8 cellular contexts compared by ENCODE assay signal in genomic region chr16:84806256-84806889, GRCh38. TPM values are rescaled to one million over a fixed set of nuclear protein-coding genes. Genes with fewer than 3 reads are reported as not detected.
DNase-seq lines count a peak whose midpoint lies in the region; FAIRE-seq and TF ChIP-seq lines count a peak whose summit lies in the region.

No MANE protein-coding gene starts in this region.

- H3K27me3 ChIP-seq in BE2C, result no peaks in the 10 kb centered on the region

- H3K36me3 ChIP-seq in BE2C, result no peaks in the 10 kb centered on the region

- peaks cover 7% of the 10 kb centered on the region for H3K4me1 ChIP-seq in BE2C

- peak; percentile 87 for FAIRE-seq in HTR-8/SVneo (lab: Jason Lieb, UNC)

- 28 to 70% (median 34%) methylated on average over 26 of the region's 26 CpGs for WGBS in adipose tissue, 3 donors

- TF ChIP-seq CTCF in BE2C (IDR thresholded peaks at IDR 0.05; ENCODE audit: low read depth, low read length), result 0 out of 2 replicates have a peak, but pooled peaks have one; percentile 7

- peak overlapping the region; percentile 49 for H3K4me3 ChIP-seq in BE2C (ENCODE audit: low read depth, low read length)

- DNase-seq in BE2C (peak; percentile 93), HTR-8/SVneo (ENCODE audit: insufficient read length, low spot score) (peak; percentile 95), kidney tubule cell (ENCODE audit: low spot score) (peak; percentile 16), mucosa of gallbladder (ENCODE audit: low spot score) (no peak), NCI-H2029 (lab: John Stamatoyannopoulos, UW) (no peak), cerebellum (ENCODE audit: low spot score) (no peak), NCI-H2171 (lab: John Stamatoyannopoulos, UW) (no peak)

- no peaks in the 10 kb centered on the region for H3K9me3 ChIP-seq in BE2C

- H3K27ac ChIP-seq in adipose tissue (ENCODE audit: low read depth, low read length), result peak overlapping the region; percentile 41

RNA-seq across cellular contexts. Expression of gene CRISPLD2, which starts 13.4 kb away (rescaled TPM):
- polyA plus RNA-seq in BE2C (2012; ENCODE audit: insufficient read depth, insufficient read length, low read depth), result 0.52 TPM
- polyA plus RNA-seq in adipose tissue, result 100 to 1,000 TPM in 1 of 3 donors, 10 to 100 TPM in 1, 1 to 10 TPM in 1; 9.9 to 158 (median 77.0) TPM
- total RNA-seq in mucosa of gallbladder (117 TPM), cerebellum (4.8 TPM)

Comparison
In these comparisons a context has a peak if more than half of its experiments do, and no peak if none do; other contexts are left out.
1. DNase-seq: peak in BE2C (single experiment), HTR-8/SVneo (single experiment) and kidney tubule cell (single experiment); none in mucosa of gallbladder (single experiment), NCI-H2029 (single experiment), cerebellum (single experiment) and NCI-H2171 (single experiment).
2. RNA of gene CRISPLD2, which starts 13.4 kb away (total RNA-seq): 117 TPM in mucosa of gallbladder (single experiment); 4.8 TPM in cerebellum (single experiment); every median in the first group is over 10 times any median in the second.